1 cellular context compared by ENCODE assay signal in the genomic region with DNA sequence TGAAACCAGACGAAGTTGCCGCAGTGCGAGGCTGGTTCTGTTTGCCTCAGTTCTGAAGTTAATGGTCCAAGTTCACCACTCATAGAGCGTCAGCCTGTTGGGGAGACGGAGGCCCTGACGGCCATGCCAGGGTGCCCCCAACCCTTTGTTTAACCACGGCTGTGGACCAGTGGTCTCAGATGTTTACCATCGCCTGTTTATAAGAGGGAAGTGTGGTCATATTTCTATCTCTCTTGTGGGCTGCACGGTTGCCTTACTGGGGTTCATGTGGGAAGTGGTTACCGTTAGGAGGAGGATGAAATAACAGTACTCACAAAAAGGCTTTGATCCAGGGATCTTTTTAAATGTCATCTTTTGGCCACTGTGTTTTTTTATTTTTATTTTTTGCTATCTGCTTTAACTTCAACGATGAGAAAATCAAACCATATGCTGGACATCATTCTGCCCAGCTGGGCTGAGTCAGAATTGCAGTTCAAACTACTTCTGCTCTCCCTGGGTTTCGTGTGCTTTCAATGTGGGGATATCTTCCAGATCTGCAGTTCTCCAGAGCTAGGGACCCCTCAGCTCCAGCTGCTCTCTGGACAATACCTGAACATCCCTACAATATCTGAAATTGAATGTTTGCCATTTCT.
A peak's percentile ranks its signal among the peaks of the same experiment; 100 is the strongest.
TF ChIP-seq lines count a peak whose summit lies in the region.

No MANE protein-coding gene starts in this region.

TF ChIP-seq in GM12878, 131 proteins besides CTCF, POLR2A, EP300 and RAD21:
- TF ChIP-seq, protein P1, sequence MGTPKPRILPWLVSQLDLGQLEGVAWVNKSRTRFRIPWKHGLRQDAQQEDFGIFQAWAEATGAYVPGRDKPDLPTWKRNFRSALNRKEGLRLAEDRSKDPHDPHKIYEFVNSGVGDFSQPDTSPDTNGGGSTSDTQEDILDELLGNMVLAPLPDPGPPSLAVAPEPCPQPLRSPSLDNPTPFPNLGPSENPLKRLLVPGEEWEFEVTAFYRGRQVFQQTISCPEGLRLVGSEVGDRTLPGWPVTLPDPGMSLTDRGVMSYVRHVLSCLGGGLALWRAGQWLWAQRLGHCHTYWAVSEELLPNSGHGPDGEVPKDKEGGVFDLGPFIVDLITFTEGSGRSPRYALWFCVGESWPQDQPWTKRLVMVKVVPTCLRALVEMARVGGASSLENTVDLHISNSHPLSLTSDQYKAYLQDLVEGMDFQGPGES (IDR thresholded peaks at IDR 0.05): no peak
- no peak for TF ChIP-seq HDAC2 (IDR thresholded peaks at IDR 0.05)
- TF ChIP-seq SUZ12 (IDR thresholded peaks at IDR 0.05; ENCODE audit: unreplicated experiment): no peak
- TF ChIP-seq FOXK2 (IDR thresholded peaks at IDR 0.05): no peak
- TF ChIP-seq IKZF2 (IDR thresholded peaks at IDR 0.05): peak; percentile 42 to 68; a peak in 3 of 4 replicates
- TF ChIP-seq SMC3 (IDR thresholded peaks at IDR 0.05; ENCODE audit: borderline replicate concordance, low read length): no peak
- TF ChIP-seq SREBF1 (IDR thresholded peaks at IDR 0.05; ENCODE audit: low read length): no peak
- no peak for TF ChIP-seq SREBF2 (IDR thresholded peaks at IDR 0.05; ENCODE audit: low read length)
- 0 out of 2 replicates have a peak, but pooled peaks have one; percentile 4 for TF ChIP-seq RCOR1 (conservative IDR thresholded peaks at IDR 0.05; ENCODE audit: low read depth, low read length)
- TF ChIP-seq MTA2 (IDR thresholded peaks at IDR 0.05; ENCODE audit: low read depth): no peak
- TF ChIP-seq JUNB (IDR thresholded peaks at IDR 0.05): peak; percentile 63; the same call in 1 of the 2 replicates
- TF ChIP-seq NR2C2 (IDR thresholded peaks at IDR 0.05; ENCODE audit: borderline replicate concordance, control insufficient read depth, insufficient read length, low read depth): no peak
- peak; percentile 72 for TF ChIP-seq EED (IDR thresholded peaks at IDR 0.05; ENCODE audit: low read depth)
- TF ChIP-seq CBX3 (IDR thresholded peaks at IDR 0.05; ENCODE audit: borderline replicate concordance, low read depth): no peak
- 0 out of 2 replicates have a peak, but pooled peaks have one; percentile 38 for TF ChIP-seq IRF4 (IDR thresholded peaks at IDR 0.05; ENCODE audit: low read depth, low read length)
- no peak for TF ChIP-seq TAF1 (IDR thresholded peaks at IDR 0.05; ENCODE audit: borderline replicate concordance, low read depth, low read length)
- no peak for TF ChIP-seq BACH1 (IDR thresholded peaks at IDR 0.05; ENCODE audit: borderline replicate concordance)
- TF ChIP-seq TCF12 (IDR thresholded peaks at IDR 0.05; ENCODE audit: low read depth, low read length): peak; percentile 84
- TF ChIP-seq STAT1 (conservative IDR thresholded peaks at IDR 0.05): no peak
- TF ChIP-seq BHLHE40 (IDR thresholded peaks at IDR 0.05; ENCODE audit: borderline replicate concordance in 1 of 2, low read depth in 2 of 2, low read length in 1 of 2): 0 out of 4 replicates have a peak, but pooled peaks of 1 of the 2 experiments have one; percentile 30
- TF ChIP-seq MYC (IDR thresholded peaks at IDR 0.05; ENCODE audit: insufficient read depth, insufficient read length, insufficient replicate concordance, low read length, severe bottlenecking): no peak
- no peak for TF ChIP-seq RELA (IDR thresholded peaks at IDR 0.05; ENCODE audit: borderline replicate concordance, partially characterized antibody)
- TF ChIP-seq SRF (IDR thresholded peaks at IDR 0.05; ENCODE audit: low read depth in 2 of 2, low read length in 2 of 2): no peak
- no peak for TF ChIP-seq SP1 (IDR thresholded peaks at IDR 0.05; ENCODE audit: low read depth, low read length)
- TF ChIP-seq MLLT1 (IDR thresholded peaks at IDR 0.05): 0 out of 2 replicates have a peak, but pooled peaks have one; percentile 18
- TF ChIP-seq IRF5 (IDR thresholded peaks at IDR 0.05; ENCODE audit: borderline replicate concordance): no peak
- TF ChIP-seq PKNOX1 (IDR thresholded peaks at IDR 0.05): no peak
- 0 out of 2 replicates have a peak, but pooled peaks have one; percentile 46 for TF ChIP-seq DPF2 (IDR thresholded peaks at IDR 0.05)
- TF ChIP-seq NFYA (IDR thresholded peaks at IDR 0.05; ENCODE audit: borderline replicate concordance, low read depth, low read length): no peak
- peak; percentile 21 for TF ChIP-seq MEF2B (IDR thresholded peaks at IDR 0.05; ENCODE audit: partially characterized antibody, poor library complexity, severe bottlenecking)
- TF ChIP-seq RUNX3 (IDR thresholded peaks at IDR 0.05; ENCODE audit: low read length): no peak
- peak in 1 of 2 experiments; percentile 55; a peak in 2 of 4 replicates for TF ChIP-seq ETV6 (conservative IDR thresholded peaks at IDR 0.05 in 1 of 2, IDR thresholded peaks at IDR 0.05 in 1 of 2; ENCODE audit: borderline replicate concordance in 1 of 2, low read depth in 1 of 2)
- peak; percentile 28 for TF ChIP-seq BCL3 (IDR thresholded peaks at IDR 0.05; ENCODE audit: borderline replicate concordance, insufficient read depth, low read depth, low read length, poor library complexity, severe bottlenecking)
- peak; percentile 74 for TF ChIP-seq CBFB (IDR thresholded peaks at IDR 0.05; ENCODE audit: low read depth)
- TF ChIP-seq TCF3 (IDR thresholded peaks at IDR 0.05; ENCODE audit: borderline replicate concordance, insufficient read depth, low read depth, low read length): peak; percentile 60; the same call in 1 of the 2 replicates
- no peak for TF ChIP-seq NBN (IDR thresholded peaks at IDR 0.05)
- TF ChIP-seq HDGF (IDR thresholded peaks at IDR 0.05): no peak
- TF ChIP-seq E2F4 (IDR thresholded peaks at IDR 0.05; ENCODE audit: low read depth, low read length): no peak
- TF ChIP-seq SIX5 (IDR thresholded peaks at IDR 0.05; ENCODE audit: low read depth, low read length, severe bottlenecking): no peak
- no peak for TF ChIP-seq ZNF622 (IDR thresholded peaks at IDR 0.05)
- TF ChIP-seq IKZF1 (conservative IDR thresholded peaks at IDR 0.05): peak; percentile 65
- peak; percentile 66; the same call in 1 of the 2 replicates for TF ChIP-seq PAX5 (IDR thresholded peaks at IDR 0.05; ENCODE audit: borderline replicate concordance, low read depth, low read length)
- TF ChIP-seq MEF2A (IDR thresholded peaks at IDR 0.05; ENCODE audit: insufficient read depth, low read depth, low read length): peak; percentile 64; the same call in 1 of the 2 replicates
- no peak for TF ChIP-seq EZH2 (IDR thresholded peaks at IDR 0.05; ENCODE audit: borderline replicate concordance, control insufficient read depth, low read depth, low read length)
- no peak for TF ChIP-seq CREB1 (IDR thresholded peaks at IDR 0.05; ENCODE audit: low read depth)
- no peak for TF ChIP-seq NRF1 (conservative IDR thresholded peaks at IDR 0.05; ENCODE audit: low read depth, low read length)
- TF ChIP-seq GATAD2B (conservative IDR thresholded peaks at IDR 0.05; ENCODE audit: low read depth): peak; percentile 63; the same call in 1 of the 2 replicates
TF ChIP-seq in GM12878: peak in this region for 18.
